Comparison of ENCODE assay signal across 10 cellular contexts in genomic region chr9:108056805-108057386, GRCh38.
DNase-seq lines count a peak whose midpoint lies in the region; TF ChIP-seq lines count a peak whose summit lies in the region.
"Had no signal": no experiment of that assay in that cellular context is flagged by ENCODE, and none has a peak within 500 bp of the region (broad histone marks: within the 10 kb centered on the region; RNA-seq: fewer than 3 reads in every experiment).

No MANE protein-coding gene starts in this region.

- no peaks in the 10 kb centered on the region for H3K9me3 Mint-ChIP-seq in MCF 10A (ENCODE audit: unreplicated experiment)

- H3K27ac ChIP-seq in breast epithelium, result no peak overlapping the region
- peak overlapping the region; percentile 67 for H3K27ac ChIP-seq in brain microvascular endothelial cell
- H3K27ac ChIP-seq in uterus, result peak overlapping the region; percentile 68 to 72

- peaks cover 0 to 4% of the 10 kb centered on the region in 2 donors for H3K4me1 ChIP-seq in breast epithelium
- peaks cover 7 to 10% of the 10 kb centered on the region in 2 donors for H3K4me1 ChIP-seq in uterus

- peaks cover 57% of the 10 kb centered on the region for H3K4me1 Mint-ChIP-seq in MCF 10A (ENCODE audit: insufficient read depth, unreplicated experiment)
- H3K4me1 Mint-ChIP-seq: central memory CD8-positive, alpha-beta T cell; naive thymus-derived CD8-positive, alpha-beta T cell had no signal

- H3K27me3 Mint-ChIP-seq in MCF 10A (ENCODE audit: insufficient read depth, unreplicated experiment), result no peaks in the 10 kb centered on the region
- H3K27me3 Mint-ChIP-seq: central memory CD8-positive, alpha-beta T cell had no signal

- H3K36me3 Mint-ChIP-seq in MCF 10A (ENCODE audit: insufficient read depth, unreplicated experiment), result peaks cover 10% of the 10 kb centered on the region
- H3K36me3 Mint-ChIP-seq: naive thymus-derived CD8-positive, alpha-beta T cell had no signal

- TSS peak; percentile 69 for BruUV-seq in MCF 10A (replicated peaks; lab: Mats Ljungman, UMichigan)

- H3K9me3 ChIP-seq in breast epithelium, result no peaks in the 10 kb centered on the region
- no peaks in the 10 kb centered on the region for H3K9me3 ChIP-seq in uterus

- in situ Hi-C loops in brain microvascular endothelial cell (cut with HindIII; ENCODE audit: low pct_ligation_motif_present, low sequenced_read_pairs), result no loop called here

- H3K27ac Mint-ChIP-seq in MCF 10A (ENCODE audit: low read depth, unreplicated experiment), result peak overlapping the region; percentile 99

- POLR2A ChIA-PET in MCF 10A (lab: Yijun Ruan, JAX), result interaction anchor here (0.6 to 5.3 kb wide), 16 partner anchors 11 to 614 kb away, joined by 3 to 30 read pairs (median 4); partner anchors contain the start of gene KLF4

- H3K27me3 ChIP-seq in breast epithelium (no peaks in the 10 kb centered on the region), brain microvascular endothelial cell (replicated peaks) (no peaks in the 10 kb centered on the region), uterus (no peaks in the 10 kb centered on the region)

- peak; percentile 83 for DNase-seq in MCF 10A (ENCODE audit: unreplicated experiment)
- DNase-seq in breast epithelium (ENCODE audit: low spot score in 2 of 2), result no peak
- peak; percentile 53 for DNase-seq in brain microvascular endothelial cell
- DNase-seq in kidney glomerular epithelial cell (lab: John Stamatoyannopoulos, UW), result peak; percentile 74
- no peak for DNase-seq in uterus
- DNase-seq in T-helper 1 cell, result no peak
- no peak for DNase-seq in NCI-H1417 (lab: John Stamatoyannopoulos, UW)
- no peak for DNase-seq in nucleus accumbens (lab: John Stamatoyannopoulos, UW)
- DNase-seq: naive thymus-derived CD8-positive, alpha-beta T cell had no signal

- TF ChIP-seq CTCF in MCF 10A (IDR thresholded peaks at IDR 0.05; ENCODE audit: unreplicated experiment), result no peak
- TF ChIP-seq CTCF in breast epithelium (IDR thresholded peaks at IDR 0.05), result no peak
- TF ChIP-seq CTCF in brain microvascular endothelial cell (IDR thresholded peaks at IDR 0.05; ENCODE audit: low read depth, low read length, missing control alignments), result no peak
- no peak for TF ChIP-seq CTCF in uterus (IDR thresholded peaks at IDR 0.05)

- H3K4me3 ChIP-seq in breast epithelium (no peak overlapping the region), brain microvascular endothelial cell (ENCODE audit: low read depth, low read length) (no peak overlapping the region), uterus (no peak overlapping the region)

- H3K4me3 Mint-ChIP-seq in MCF 10A (ENCODE audit: unreplicated experiment), result no peak overlapping the region
- H3K4me3 Mint-ChIP-seq: central memory CD8-positive, alpha-beta T cell; naive thymus-derived CD8-positive, alpha-beta T cell had no signal

- CTCF ChIA-PET in MCF 10A (lab: Yijun Ruan, JAX), result interaction anchor here (0.6 to 0.9 kb wide), 2 partner anchors 301 to 344 kb away, joined by 3 read pairs; no protein-coding TSS in a partner anchor

- TF ChIP-seq POLR2A in breast epithelium (IDR thresholded peaks at IDR 0.05), result no peak
- no peak for TF ChIP-seq POLR2A in uterus (IDR thresholded peaks at IDR 0.05)

- intact Hi-C loops in MCF 10A (cut with micrococcal nuclease) (loop anchor here (1.0 to 5.0 kb wide), 5 partner anchors 210 to 508 kb away; no protein-coding TSS in a partner anchor), breast epithelium (cut with DNase I; ENCODE audit: low total_unique reads) (no loop called here), uterus (cut with DNase I; ENCODE audit: low total_unique reads) (no loop called here)

- H3K36me3 ChIP-seq in breast epithelium, result no peaks in the 10 kb centered on the region
- no peaks in the 10 kb centered on the region for H3K36me3 ChIP-seq in brain microvascular endothelial cell (replicated peaks)
- no peaks in the 10 kb centered on the region for H3K36me3 ChIP-seq in uterus

Comparison
In these comparisons a context has a peak if more than half of its experiments do, and no peak if none do; other contexts are left out.
1. DNase-seq: peak in MCF 10A (single experiment), brain microvascular endothelial cell (single experiment) and kidney glomerular epithelial cell (single experiment); none in breast epithelium (0 of 2), uterus (0 of 2), T-helper 1 cell (0 of 5), NCI-H1417 (0 of 3) and nucleus accumbens (0 of 56).
2. H3K27ac ChIP-seq: peak in brain microvascular endothelial cell (single experiment) and uterus (2 of 2); none in breast epithelium (0 of 2).